In genomic region chr7:129503725-129504124, GRCh38 we compare ENCODE assay signal across 20 cellular contexts. TPM values are rescaled to one million over a fixed set of nuclear protein-coding genes. Genes with fewer than 3 reads are reported as not detected.
DNase-seq lines count a peak whose midpoint lies in the region; ATAC-seq, FAIRE-seq and TF ChIP-seq lines count a peak whose summit lies in the region.
"Had no signal": no experiment of that assay in that cellular context is flagged by ENCODE, and none has a peak within 500 bp of the region (broad histone marks: within the 10 kb centered on the region; RNA-seq: fewer than 3 reads in every experiment).

No MANE protein-coding gene starts in this region.

- H4K20me1 ChIP-seq in HCT116 (ENCODE audit: insufficient read depth) (no peaks in the 10 kb centered on the region), astrocyte (ENCODE audit: insufficient read depth, low read length) (no peaks in the 10 kb centered on the region)

- H3K4me1 Mint-ChIP-seq in activated CD4-positive, alpha-beta T cell treated with anti-CD3 and anti-CD28 coated beads, Interleukin-2, amount 10 ng/mL, durations not matched to agents 24 days and 14 days: peaks cover 22% of the 10 kb centered on the region
- no peaks in the 10 kb centered on the region for H3K4me1 Mint-ChIP-seq in astrocyte (ENCODE audit: low read depth, unreplicated experiment)
- peaks cover 19% of the 10 kb centered on the region for H3K4me1 Mint-ChIP-seq in nephron progenitor cell

- H3K4me2 ChIP-seq in HCT116 (ENCODE audit: low read length) (no peak overlapping the region; the same call in 1 of the 2 replicates), astrocyte (ENCODE audit: low read length) (no peak overlapping the region)

- H3K4me3 Mint-ChIP-seq in activated CD4-positive, alpha-beta T cell treated with anti-CD3 and anti-CD28 coated beads, Interleukin-2, amount 10 ng/mL, durations not matched to agents 24 days and 14 days: peak overlapping the region; percentile 84
- H3K4me3 Mint-ChIP-seq in astrocyte (ENCODE audit: unreplicated experiment) (peak overlapping the region; percentile 84), nephron progenitor cell (peak overlapping the region; percentile 87)

- H3K27ac ChIP-seq in HCT116 (ENCODE audit: low read depth, low read length): no peak overlapping the region
- H3K27ac ChIP-seq in astrocyte (ENCODE audit: low read depth, low read length): no peak overlapping the region
- H3K27ac ChIP-seq: colonic mucosa, epithelial cell of prostate, left ventricle myocardium inferior, psoas muscle had no signal

- H3K27me3 ChIP-seq in HCT116 (ENCODE audit: insufficient read depth, low read length) (no peaks in the 10 kb centered on the region), astrocyte (ENCODE audit: insufficient read depth, low read length) (peaks cover 6% of the 10 kb centered on the region)

- DNase-seq in activated CD4-positive, alpha-beta T cell treated with anti-CD3 and anti-CD28 coated beads, Interleukin-2, amount 10 ng/mL, durations not matched to agents 24 days and 14 days: no peak
- no peak for DNase-seq in activated CD4-positive, alpha-beta T cell treated with anti-CD3 and anti-CD28 coated beads, Interleukin-2, amount 50 U/mL, for 48 hours
- no peak for DNase-seq in HCT116 (ENCODE audit: low read depth, low spot score)
- no peak for DNase-seq in astrocyte (ENCODE audit: low read depth)
- DNase-seq in nephron progenitor cell: no peak
- no peak for DNase-seq in GDM1 (lab: John Stamatoyannopoulos, UW)
- no peak for DNase-seq in SIG-M5 (lab: John Stamatoyannopoulos, UW)
- no peak for DNase-seq in putamen (ENCODE audit: low spot score)
- DNase-seq: colonic mucosa; DND-41; IMR-90; left ventricle myocardium inferior; MV-4-11; psoas muscle; spleen; stimulated activated naive CD4-positive, alpha-beta T cell treated with Interleukin-2 at 50 U/mL for 16 hours had no signal

- H3K9me2 ChIP-seq in HCT116 (ENCODE audit: insufficient read depth): no peaks in the 10 kb centered on the region

- H3K36me3 Mint-ChIP-seq in activated CD4-positive, alpha-beta T cell treated with anti-CD3 and anti-CD28 coated beads, Interleukin-2, amount 10 ng/mL, durations not matched to agents 24 days and 14 days (ENCODE audit: low read depth): peaks cover 1% of the 10 kb centered on the region
- H3K36me3 Mint-ChIP-seq in astrocyte (ENCODE audit: low read depth, unreplicated experiment) (peaks cover 3% of the 10 kb centered on the region), nephron progenitor cell (ENCODE audit: low read depth) (no peaks in the 10 kb centered on the region)

- no peak overlapping the region for H3K9ac ChIP-seq in HCT116 (ENCODE audit: low read length)
- H3K9ac ChIP-seq in astrocyte (ENCODE audit: low read length): no peak overlapping the region

- TSS peak; percentile 39 for BruUV-seq in HCT116 (replicated peaks; lab: Mats Ljungman, UMichigan)

- H3K27me3 Mint-ChIP-seq in activated CD4-positive, alpha-beta T cell treated with anti-CD3 and anti-CD28 coated beads, Interleukin-2, amount 10 ng/mL, durations not matched to agents 24 days and 14 days: peaks cover 9% of the 10 kb centered on the region
- H3K27me3 Mint-ChIP-seq in astrocyte (ENCODE audit: low read depth, unreplicated experiment) (peaks cover 35% of the 10 kb centered on the region), nephron progenitor cell (ENCODE audit: low read depth, poor library complexity) (peaks cover 54% of the 10 kb centered on the region)

- H3K9me3 ChIP-seq in HCT116 (ENCODE audit: control insufficient read depth in 1 of 2, insufficient read depth in 1 of 2, low read depth in 1 of 2, low read length in 2 of 2): no peaks in the 10 kb centered on the region
- no peaks in the 10 kb centered on the region for H3K9me3 ChIP-seq in astrocyte (ENCODE audit: insufficient read depth, low read depth, low read length)
- H3K9me3 ChIP-seq: colonic mucosa, left ventricle myocardium inferior, psoas muscle, spleen had no signal

- no peak for TF ChIP-seq RAD21 in HCT116 (IDR thresholded peaks at IDR 0.05; ENCODE audit: low read depth)

- RAD21 ChIA-PET in HCT116 (lab: Charles Lee; ENCODE audit: low non-redundant PET in 1 of 2, low total read pairs in 2 of 2, uncharacterized antibody in 2 of 2, unreplicated experiment in 2 of 2): no interaction called here

- intact Hi-C loops in activated CD4-positive, alpha-beta T cell treated with anti-CD3 and anti-CD28 coated beads, Interleukin-2, amount 10 ng/mL, durations not matched to agents 24 days and 14 days (cut with micrococcal nuclease): loop anchor here (2.0 kb wide), 2 partner anchors 27 to 107 kb away; partner anchors contain the start of gene NRF1
- intact Hi-C loops in HCT116 (cut with micrococcal nuclease): no loop called here

- H3K9me3 Mint-ChIP-seq in activated CD4-positive, alpha-beta T cell treated with anti-CD3 and anti-CD28 coated beads, Interleukin-2, amount 10 ng/mL, durations not matched to agents 24 days and 14 days: no peaks in the 10 kb centered on the region
- no peaks in the 10 kb centered on the region for H3K9me3 Mint-ChIP-seq in astrocyte (ENCODE audit: unreplicated experiment)
- no peaks in the 10 kb centered on the region for H3K9me3 Mint-ChIP-seq in nephron progenitor cell

- H3K4me1 ChIP-seq in HCT116 (ENCODE audit: control insufficient read depth in 1 of 2, insufficient read depth in 2 of 2, low read length in 2 of 2): peaks cover 2 to 19% of the 10 kb centered on the region in 2 experiments; a peak in 2 of 4 replicates
- peaks cover 3% of the 10 kb centered on the region for H3K4me1 ChIP-seq in astrocyte (ENCODE audit: insufficient read depth, low read length)
- H3K4me1 ChIP-seq: colonic mucosa had no signal

- POLR2A ChIA-PET in HCT116 (lab: Charles Lee): no interaction called here

- H3K27ac Mint-ChIP-seq in activated CD4-positive, alpha-beta T cell treated with anti-CD3 and anti-CD28 coated beads, Interleukin-2, amount 10 ng/mL, durations not matched to agents 24 days and 14 days: peak overlapping the region; percentile 84
- H3K27ac Mint-ChIP-seq in astrocyte (ENCODE audit: unreplicated experiment): no peak overlapping the region
- H3K27ac Mint-ChIP-seq in nephron progenitor cell: no peak overlapping the region

- H3K79me2 ChIP-seq in HCT116 (ENCODE audit: insufficient read depth, low read length) (no peaks in the 10 kb centered on the region), astrocyte (ENCODE audit: insufficient read depth, low read length) (no peaks in the 10 kb centered on the region)

- CTCF ChIA-PET in HCT116 (lab: Charles Lee): no interaction called here

- H3K36me3 ChIP-seq in HCT116 (ENCODE audit: control insufficient read depth in 1 of 2, insufficient read depth in 2 of 2, low read length in 2 of 2) (no peaks in the 10 kb centered on the region), astrocyte (ENCODE audit: insufficient read depth, low read length) (no peaks in the 10 kb centered on the region)
- H3K36me3 ChIP-seq: colonic mucosa, left ventricle myocardium inferior, spleen had no signal

- ATAC-seq in HCT116: no peak

- no peak overlapping the region for H2AFZ ChIP-seq in HCT116 (ENCODE audit: low read depth, low read length, poor library complexity, severe bottlenecking)
- no peak overlapping the region for H2AFZ ChIP-seq in astrocyte (ENCODE audit: low read depth, low read length)

- FAIRE-seq in astrocyte (lab: Jason Lieb, UNC): no peak
- FAIRE-seq: A204.1, frontal cortex, urothelium cell line had no signal

- TF ChIP-seq CTCF in HCT116 (IDR thresholded peaks at IDR 0.05 in 2 of 3, conservative IDR thresholded peaks at IDR 0.05 in 1 of 3; ENCODE audit: borderline replicate concordance in 1 of 3, insufficient read depth in 1 of 3, low read depth in 2 of 3, low read length in 2 of 3) (no peak), astrocyte (IDR thresholded peaks at IDR 0.05; ENCODE audit: insufficient read depth, low read depth, low read length) (no peak), nephron progenitor cell (IDR thresholded peaks at IDR 0.05) (no peak)

- no peak for TF ChIP-seq POLR2A in HCT116 (IDR thresholded peaks at IDR 0.05; ENCODE audit: borderline replicate concordance, extremely low read depth, insufficient read depth, insufficient read length)

- no peak overlapping the region for H3K4me3 ChIP-seq in HCT116 (replicated peaks in 1 of 2; ENCODE audit: low read depth in 1 of 2, low read length in 2 of 2)
- H3K4me3 ChIP-seq in astrocyte (ENCODE audit: insufficient read depth, low read depth, low read length): no peak overlapping the region

TF ChIP-seq in HCT116, 20 proteins besides CTCF, POLR2A, EP300 and RAD21 (continues in another document):
- TF ChIP-seq ZFX (IDR thresholded peaks at IDR 0.05): no peak
- no peak for TF ChIP-seq ZBTB33 (IDR thresholded peaks at IDR 0.05; ENCODE audit: extremely low read depth, insufficient replicate concordance, low read length)
- TF ChIP-seq JUND (IDR thresholded peaks at IDR 0.05): no peak
- TF ChIP-seq SRF (IDR thresholded peaks at IDR 0.05; ENCODE audit: low read depth): no peak
- no peak for TF ChIP-seq EZH2 (IDR thresholded peaks at IDR 0.05)

RNA-seq across cellular contexts. Expression of gene SMKR1, which starts 1.4 kb away (rescaled TPM):
- total RNA-seq in activated CD4-positive, alpha-beta T cell treated with anti-CD3 and anti-CD28 coated beads, Interleukin-2, amount 10 ng/mL, durations not matched to agents 24 days and 14 days: 5.9 and 6.1 TPM in 2 replicates
- total RNA-seq in HCT116 (2021; ENCODE audit: unreplicated experiment): 8.9 TPM
- 5.8 and 5.9 TPM in 2 replicates for polyA plus RNA-seq in HCT116 (2012)
- not detected in 2 replicates for total RNA-seq in astrocyte
- total RNA-seq: IMR-90, left ventricle myocardium inferior had no signal
